ENCODE assay signal across 14 cellular contexts in genomic region chr5:6660704-6661103, GRCh38. TPM values are rescaled to one million over a fixed set of nuclear protein-coding genes. Genes with fewer than 3 reads are reported as not detected.
A peak's percentile ranks its signal among the peaks of the same experiment; 100 is the strongest.
DNase-seq lines count a peak whose midpoint lies in the region; ATAC-seq lines count a peak whose summit lies in the region.
"Had no signal": no experiment of that assay in that cellular context is flagged by ENCODE, and none has a peak within 500 bp of the region (broad histone marks: within the 10 kb centered on the region; RNA-seq: fewer than 3 reads in every experiment).

No MANE protein-coding gene starts in this region.

- POLR2A ChIA-PET in activated CD4-positive, alpha-beta T cell treated with anti-CD3 and anti-CD28 coated beads for 36 hours (lab: Charles Lee): no interaction called here

- no peak for DNase-seq in activated CD4-positive, alpha-beta T cell treated with anti-CD3 and anti-CD28 coated beads for 36 hours
- DNase-seq in activated CD4-positive, alpha-beta T cell treated with anti-CD3 and anti-CD28 coated beads for 4 hours: no peak
- DNase-seq in stimulated activated naive B cell treated with anti-CD40 and anti-IgM and Interleukin-4, amounts not matched to agents 10 μg/mL and 1 μg/mL and 100 μg/mL, for 72 hours: peak; percentile 24
- DNase-seq in NCI-H1417 (lab: John Stamatoyannopoulos, UW) (no peak), NCI-H526 (lab: John Stamatoyannopoulos, UW) (no peak)
- DNase-seq in activated CD4-positive, alpha-beta T cell treated with anti-CD3 and anti-CD28 coated beads, Interleukin-2, amount 50 U/mL, for 1 hour: no peak
- DNase-seq: effector memory CD4-positive, alpha-beta T cell; NCI-H345; stimulated activated CD4-positive, alpha-beta T cell treated with anti-CD3 and anti-CD28 coated beads, Interleukin-4, amount 100 ng/mL, for 24 hours; upper lobe of left lung had no signal

- no peaks in the 10 kb centered on the region for H3K27me3 Mint-ChIP-seq in activated CD4-positive, alpha-beta T cell treated with anti-CD3 and anti-CD28 coated beads for 36 hours
- H3K27me3 Mint-ChIP-seq in stimulated activated naive B cell treated with anti-CD40 and anti-IgM and Interleukin-4, amounts not matched to agents 10 μg/mL and 1 μg/mL and 100 μg/mL, for 72 hours: no peaks in the 10 kb centered on the region
- H3K27me3 Mint-ChIP-seq: activated naive CD8-positive, alpha-beta T cell had no signal

- no peak overlapping the region for H3K4me3 Mint-ChIP-seq in activated CD4-positive, alpha-beta T cell treated with anti-CD3 and anti-CD28 coated beads for 36 hours
- peak overlapping the region; percentile 55 to 81 for H3K4me3 Mint-ChIP-seq in stimulated activated naive B cell treated with anti-CD40 and anti-IgM and Interleukin-4, amounts not matched to agents 10 μg/mL and 1 μg/mL and 100 μg/mL, for 72 hours
- H3K4me3 Mint-ChIP-seq: activated naive CD8-positive, alpha-beta T cell; nephron had no signal

- peaks cover 33% of the 10 kb centered on the region for H3K36me3 Mint-ChIP-seq in activated CD4-positive, alpha-beta T cell treated with anti-CD3 and anti-CD28 coated beads for 36 hours (ENCODE audit: low read depth)
- H3K36me3 Mint-ChIP-seq in stimulated activated naive B cell treated with anti-CD40 and anti-IgM and Interleukin-4, amounts not matched to agents 10 μg/mL and 1 μg/mL and 100 μg/mL, for 72 hours: peaks cover 56 to 79% of the 10 kb centered on the region in 2 donors

- peaks cover 9% of the 10 kb centered on the region for H3K9me3 Mint-ChIP-seq in activated CD4-positive, alpha-beta T cell treated with anti-CD3 and anti-CD28 coated beads for 36 hours (ENCODE audit: low read depth)
- peaks cover 7 to 9% of the 10 kb centered on the region in 2 donors for H3K9me3 Mint-ChIP-seq in stimulated activated naive B cell treated with anti-CD40 and anti-IgM and Interleukin-4, amounts not matched to agents 10 μg/mL and 1 μg/mL and 100 μg/mL, for 72 hours

- intact Hi-C loops in activated CD4-positive, alpha-beta T cell treated with anti-CD3 and anti-CD28 coated beads for 36 hours (cut with DNase I, micrococcal nuclease): no loop called here

- no peaks in the 10 kb centered on the region for H3K4me1 Mint-ChIP-seq in activated CD4-positive, alpha-beta T cell treated with anti-CD3 and anti-CD28 coated beads for 36 hours
- H3K4me1 Mint-ChIP-seq in stimulated activated naive B cell treated with anti-CD40 and anti-IgM and Interleukin-4, amounts not matched to agents 10 μg/mL and 1 μg/mL and 100 μg/mL, for 72 hours: peaks cover 10 to 20% of the 10 kb centered on the region in 2 donors
- H3K4me1 Mint-ChIP-seq: nephron had no signal

- CTCF ChIA-PET in activated CD4-positive, alpha-beta T cell treated with anti-CD3 and anti-CD28 coated beads for 36 hours (lab: Charles Lee): no interaction called here

- no peak overlapping the region for H3K27ac Mint-ChIP-seq in activated CD4-positive, alpha-beta T cell treated with anti-CD3 and anti-CD28 coated beads for 36 hours
- H3K27ac Mint-ChIP-seq in stimulated activated naive B cell treated with anti-CD40 and anti-IgM and Interleukin-4, amounts not matched to agents 10 μg/mL and 1 μg/mL and 100 μg/mL, for 72 hours: peak overlapping the region; percentile 97
- H3K27ac Mint-ChIP-seq: activated naive CD8-positive, alpha-beta T cell; nephron had no signal

- ATAC-seq in activated CD4-positive, alpha-beta T cell treated with anti-CD3 and anti-CD28 coated beads for 36 hours: peak; percentile 23
- ATAC-seq in GM21825 (IDR thresholded peaks at IDR 0.05; ENCODE audit: unreplicated experiment) (peak; percentile 43), HG03432 (IDR thresholded peaks at IDR 0.05; ENCODE audit: unreplicated experiment) (peak; percentile 61)
- peak; percentile 76 for ATAC-seq in stimulated activated naive B cell treated with anti-CD40 and anti-IgM and Interleukin-4, amounts not matched to agents 10 μg/mL and 1 μg/mL and 100 μg/mL, for 72 hours (replicated peaks)

RNA-seq across cellular contexts. Expression of gene SRD5A1, which starts 27.5 kb away (rescaled TPM):
- 10 to 100 TPM in 1 of 2 experiments, 1 to 10 TPM in 1; 7.6 to 11.1 TPM for total RNA-seq in activated CD4-positive, alpha-beta T cell treated with anti-CD3 and anti-CD28 coated beads for 36 hours

RNA-seq across cellular contexts. Expression of gene NSUN2, which starts 27.9 kb away (rescaled TPM):
- 10 to 100 TPM; 91.1 to 97.1 TPM for total RNA-seq in activated CD4-positive, alpha-beta T cell treated with anti-CD3 and anti-CD28 coated beads for 36 hours

RNA-seq across cellular contexts. Expression of gene TENT4A, which starts 52.5 kb away (rescaled TPM):
- 10 to 100 TPM; 29.2 to 33.3 TPM for total RNA-seq in activated CD4-positive, alpha-beta T cell treated with anti-CD3 and anti-CD28 coated beads for 36 hours

Comparison
In these comparisons a context has a peak if more than half of its experiments do, and no peak if none do; other contexts are left out.
1. ATAC-seq: peak in every context shown above with its lines; median percentile 76 in stimulated activated naive B cell treated with anti-CD40 and anti-IgM and Interleukin-4, amounts not matched to agents 10 μg/mL and 1 μg/mL and 100 μg/mL, for 72 hours; 61 in HG03432; 43 in GM21825; 23 in activated CD4-positive, alpha-beta T cell treated with anti-CD3 and anti-CD28 coated beads for 36 hours.